In the genomic region with DNA sequence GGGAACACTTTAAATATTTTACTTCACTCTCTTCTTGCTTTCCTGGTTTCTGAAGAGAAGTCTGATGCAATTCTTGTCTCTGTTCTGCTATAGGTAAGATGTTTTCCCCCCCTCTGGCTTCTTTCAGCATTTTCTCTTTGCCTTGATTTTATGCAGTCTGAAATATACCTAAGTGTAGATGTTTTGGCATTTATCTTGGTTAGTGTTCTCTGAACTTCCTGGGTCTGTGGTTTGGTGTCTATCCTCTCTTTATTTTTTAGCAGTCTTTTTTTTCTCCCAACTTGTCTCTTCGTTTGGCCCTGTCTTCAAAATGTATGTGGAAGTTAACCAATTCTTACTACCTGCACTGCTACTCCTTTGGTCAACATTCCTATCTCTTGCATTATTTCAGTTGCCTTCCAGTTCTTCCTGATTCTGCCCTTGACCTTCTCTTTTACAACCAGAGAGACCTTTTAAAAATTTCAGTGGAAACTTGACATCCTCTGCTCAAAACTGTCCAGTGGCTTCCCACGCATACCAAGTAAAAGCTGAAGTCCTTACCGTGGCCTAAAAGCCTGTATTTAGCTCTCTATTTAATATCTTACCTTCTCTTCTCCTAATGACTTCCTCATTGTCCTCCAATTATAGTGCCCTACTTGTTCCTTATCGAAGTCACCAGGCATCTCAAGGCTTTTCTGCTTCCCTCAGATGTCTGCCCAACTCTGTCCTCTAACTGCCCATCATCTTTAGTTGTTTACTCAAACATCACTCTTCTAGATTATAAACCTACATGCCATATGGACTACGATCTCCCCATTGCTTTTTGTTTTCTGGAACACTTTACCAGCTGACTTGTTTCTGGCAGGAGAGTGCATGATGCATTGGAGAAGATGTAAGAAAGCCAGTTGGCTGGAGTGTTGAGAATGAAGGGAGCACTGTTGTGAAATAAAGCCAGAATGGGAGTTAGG, we compare ENCODE assay signal across 12 cellular contexts. TPM values are rescaled to one million over a fixed set of nuclear protein-coding genes. Genes with fewer than 3 reads are reported as not detected.
DNase-seq lines count a peak whose midpoint lies in the region; ATAC-seq, FAIRE-seq and TF ChIP-seq lines count a peak whose summit lies in the region.
"Had no signal": no experiment of that assay in that cellular context is flagged by ENCODE, and none has a peak within 500 bp of the region (broad histone marks: within the 10 kb centered on the region; RNA-seq: fewer than 3 reads in every experiment).

No MANE protein-coding gene starts in this region.

- H3K27me3 ChIP-seq in fibroblast of lung (ENCODE audit: control insufficient read depth, insufficient read depth, low read length) (no peaks in the 10 kb centered on the region), smooth muscle cell (ENCODE audit: low read depth) (no peaks in the 10 kb centered on the region), A673 (replicated peaks; ENCODE audit: insufficient read depth, low read depth, low read length, poor library complexity) (no peaks in the 10 kb centered on the region)
- H3K27me3 ChIP-seq: breast epithelium, suprapubic skin had no signal

- H2AFZ ChIP-seq in fibroblast of lung (ENCODE audit: low read length) (no peak overlapping the region), smooth muscle cell (ENCODE audit: low read depth) (no peak overlapping the region)

- H3K36me3 ChIP-seq in fibroblast of lung (ENCODE audit: control insufficient read depth, insufficient read depth, low read length) (no peaks in the 10 kb centered on the region), smooth muscle cell (ENCODE audit: low read depth) (no peaks in the 10 kb centered on the region), A673 (ENCODE audit: insufficient read depth, low read length, poor library complexity, severe bottlenecking) (no peaks in the 10 kb centered on the region)
- H3K36me3 ChIP-seq: breast epithelium, suprapubic skin had no signal

- H3F3A ChIP-seq in smooth muscle cell (ENCODE audit: low read depth), result no peaks in the 10 kb centered on the region

- CTCF ChIA-PET in A673 (lab: Charles Lee), result no interaction called here

- TF ChIP-seq CTCF in fibroblast of lung (conservative IDR thresholded peaks at IDR 0.05 in 1 of 2, IDR thresholded peaks at IDR 0.05 in 1 of 2; ENCODE audit: low read depth in 1 of 2, low read length in 2 of 2) (no peak), smooth muscle cell (IDR thresholded peaks at IDR 0.05; ENCODE audit: borderline replicate concordance, insufficient read depth, poor library complexity, severe bottlenecking) (no peak), A673 (conservative IDR thresholded peaks at IDR 0.05; ENCODE audit: low read depth, low read length) (no peak)

- no peak overlapping the region for H3K27ac ChIP-seq in fibroblast of lung (ENCODE audit: insufficient read depth, low read length)
- peak overlapping the region; percentile 39 for H3K27ac ChIP-seq in smooth muscle cell (ENCODE audit: low read depth)
- H3K27ac ChIP-seq in A673 (ENCODE audit: low read depth, low read length, poor library complexity, severe bottlenecking), result no peak overlapping the region
- H3K27ac ChIP-seq: suprapubic skin had no signal

- intact Hi-C loops in A673 (cut with micrococcal nuclease; ENCODE audit: unreplicated experiment), result no loop called here

- H3K36me3 Mint-ChIP-seq in T-helper 2 cell treated with Interferon-gamma antibody and Interleukin-4, amounts not matched to agents 5 μg/mL and 100 μg/mL, for 36 hours (ENCODE audit: low read depth), result peaks cover 29% of the 10 kb centered on the region

- H3K4me1 ChIP-seq in fibroblast of lung (ENCODE audit: control insufficient read depth, extremely low read depth, insufficient read depth, low read length) (no peaks in the 10 kb centered on the region), smooth muscle cell (ENCODE audit: low read depth) (no peaks in the 10 kb centered on the region), A673 (ENCODE audit: insufficient read depth, low read length, poor library complexity, severe bottlenecking) (peaks cover 3% of the 10 kb centered on the region)

- ATAC-seq in GM21390 (IDR thresholded peaks at IDR 0.05; ENCODE audit: unreplicated experiment), result no peak

- FAIRE-seq in GM19239 (lab: Jason Lieb, UNC), result peak; percentile 82

- H3K4me3 Mint-ChIP-seq in T-helper 2 cell treated with Interferon-gamma antibody and Interleukin-4, amounts not matched to agents 5 μg/mL and 100 μg/mL, for 36 hours, result no peak overlapping the region

- no peak overlapping the region for H3K27ac Mint-ChIP-seq in T-helper 2 cell treated with Interferon-gamma antibody and Interleukin-4, amounts not matched to agents 5 μg/mL and 100 μg/mL, for 36 hours

- POLR2A ChIA-PET in A673 (lab: Charles Lee; ENCODE audit: low non-redundant PET), result no interaction called here

- H3K4me3 ChIP-seq in fibroblast of lung (replicated peaks in 1 of 4; ENCODE audit: control extremely low read depth in 1 of 4, insufficient read depth in 1 of 4, low read depth in 3 of 4, low read length in 4 of 4) (no peak overlapping the region), smooth muscle cell (no peak overlapping the region), A673 (ENCODE audit: low read depth, low read length, poor library complexity, severe bottlenecking) (no peak overlapping the region)
- H3K4me3 ChIP-seq: breast epithelium, suprapubic skin had no signal

- H3K9ac ChIP-seq in fibroblast of lung (ENCODE audit: insufficient read depth, low read length), result no peak overlapping the region
- H3K9ac ChIP-seq in smooth muscle cell (ENCODE audit: low read depth), result no peak overlapping the region

- H3K79me2 ChIP-seq in fibroblast of lung (ENCODE audit: control insufficient read depth, insufficient read depth, low read length) (peaks cover 20% of the 10 kb centered on the region), smooth muscle cell (ENCODE audit: low read depth) (peaks cover 94% of the 10 kb centered on the region)

- H4K20me1 ChIP-seq in fibroblast of lung (ENCODE audit: control insufficient read depth, extremely low read depth, insufficient read depth, low read length) (no peaks in the 10 kb centered on the region), smooth muscle cell (ENCODE audit: low read depth) (peaks cover 95% of the 10 kb centered on the region)

- BruUV-seq in A673 (replicated peaks; lab: Mats Ljungman, UMichigan), result no TSS peak

- H3K27me3 Mint-ChIP-seq in T-helper 2 cell treated with Interferon-gamma antibody and Interleukin-4, amounts not matched to agents 5 μg/mL and 100 μg/mL, for 36 hours (ENCODE audit: low read depth), result no peaks in the 10 kb centered on the region

- H3K9me3 ChIP-seq in fibroblast of lung (ENCODE audit: control insufficient read depth, insufficient read depth, low read depth, low read length), result no peaks in the 10 kb centered on the region
- no peaks in the 10 kb centered on the region for H3K9me3 ChIP-seq in smooth muscle cell (replicated peaks; ENCODE audit: low read depth)
- H3K9me3 ChIP-seq in A673 (ENCODE audit: low read depth, low read length, poor library complexity, severe bottlenecking), result no peaks in the 10 kb centered on the region
- H3K9me3 ChIP-seq: breast epithelium, suprapubic skin had no signal

- 75% methylated on average over 5 of the region's 5 CpGs for WGBS in smooth muscle cell (ENCODE audit: low lambda C conversion rate)

- H3K4me2 ChIP-seq in fibroblast of lung (ENCODE audit: extremely low read depth, insufficient read depth, low read length) (peak overlapping the region; percentile 16), smooth muscle cell (no peak overlapping the region)

- no peaks in the 10 kb centered on the region for H3K9me3 Mint-ChIP-seq in T-helper 2 cell treated with Interferon-gamma antibody and Interleukin-4, amounts not matched to agents 5 μg/mL and 100 μg/mL, for 36 hours

- DNase-seq in GM19239 (ENCODE audit: insufficient read length, low spot score), result no peak
- peak; percentile 52 for DNase-seq in OCI-M2 (lab: John Stamatoyannopoulos, UW; ENCODE audit: unreplicated experiment)
- DNase-seq in fibroblast of lung (ENCODE audit: low read depth in 2 of 2), result peak in 1 of 2 donors; percentile 28
- no peak for DNase-seq in smooth muscle cell (lab: John Stamatoyannopoulos, UW; ENCODE audit: unreplicated experiment)
- DNase-seq in T-helper 2 cell treated with Interferon-gamma antibody and Interleukin-4, amounts not matched to agents 5 μg/mL and 100 μg/mL, for 36 hours (ENCODE audit: low spot score), result no peak
- DNase-seq in islet precursor cell, result no peak
- no peak for DNase-seq in A673 (ENCODE audit: low spot score)
- DNase-seq: activated CD8-positive, alpha-beta memory T cell treated with anti-CD3 and anti-CD28 coated beads, Interleukin-2, amount 50 U/mL, for 48 hours; NCI-H2107 had no signal

- peaks cover 43% of the 10 kb centered on the region for H3K4me1 Mint-ChIP-seq in T-helper 2 cell treated with Interferon-gamma antibody and Interleukin-4, amounts not matched to agents 5 μg/mL and 100 μg/mL, for 36 hours (ENCODE audit: low read depth)

RNA-seq across cellular contexts. Expression of gene RAP1A, which starts 40.9 kb away (rescaled TPM):
- 11.6 and 13.5 TPM in 2 replicates for total RNA-seq in fibroblast of lung
- 74.1 and 99.5 TPM in 2 replicates for polyA plus RNA-seq in fibroblast of lung
- polyA plus RNA-seq in fibroblast of lung (2012), result 65.2 and 91.7 TPM in 2 replicates
- polyA minus RNA-seq in fibroblast of lung (ENCODE audit: low replicate concordance), result 0.89 and 3.6 TPM in 2 replicates
- total RNA-seq in smooth muscle cell, result 49.4 and 64.9 TPM in 2 replicates
- polyA plus RNA-seq in smooth muscle cell, result 36.8 and 39.8 TPM in 2 replicates
- total RNA-seq in A673 (2021), result 50.9 and 52.8 TPM in 2 replicates
